ENCODE assay signal across 16 cellular contexts in the genomic region with DNA sequence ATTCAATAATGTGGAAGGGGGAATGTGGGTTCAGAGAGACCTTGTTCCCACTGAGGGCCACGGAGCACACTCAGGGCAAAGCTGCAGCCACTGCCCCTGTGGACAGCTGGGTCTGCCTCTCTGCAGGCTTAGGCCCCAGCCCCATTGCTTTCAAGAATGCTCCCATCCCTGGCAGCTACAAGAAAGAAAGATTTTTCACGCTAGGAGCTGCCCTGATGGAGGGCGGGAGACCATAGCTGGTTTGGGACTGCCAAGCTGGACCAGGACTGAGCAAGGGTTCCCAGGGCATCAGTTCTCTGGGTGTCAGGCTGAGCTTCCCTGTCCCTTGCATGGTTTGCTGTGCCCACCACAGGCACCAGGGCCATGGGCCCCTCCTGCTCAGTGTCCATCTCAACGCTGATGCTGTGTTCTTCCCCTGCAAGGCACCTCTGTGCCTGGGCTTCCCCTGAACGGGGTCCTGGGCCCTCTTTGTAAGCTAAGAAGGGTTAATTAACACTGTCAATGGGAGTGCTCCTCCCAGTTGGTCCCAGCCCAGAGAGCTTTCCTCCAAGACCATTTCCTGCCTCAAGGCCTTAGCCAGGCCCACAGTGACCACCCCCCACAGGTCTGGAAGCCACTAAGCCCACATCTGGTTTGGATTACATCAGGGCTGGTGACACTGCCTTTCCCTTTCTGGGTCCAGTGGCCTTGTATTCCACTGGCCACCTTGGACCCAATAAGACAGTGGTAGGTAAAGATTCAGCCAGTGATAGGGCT. TPM values are rescaled to one million over a fixed set of nuclear protein-coding genes. Genes with fewer than 3 reads are reported as not detected.
DNase-seq lines count a peak whose midpoint lies in the region; ATAC-seq and TF ChIP-seq lines count a peak whose summit lies in the region.
"Had no signal": no experiment of that assay in that cellular context is flagged by ENCODE, and none has a peak within 500 bp of the region (broad histone marks: within the 10 kb centered on the region; RNA-seq: fewer than 3 reads in every experiment).

No MANE protein-coding gene starts in this region.

- POLR2A ChIA-PET in HEK293 (lab: Yijun Ruan, JAX) = interaction anchor here (0.5 to 1.0 kb wide), 4 partner anchors 9 to 1580 kb away, joined by 3 to 7 read pairs (median 4); no protein-coding TSS in a partner anchor

- no peaks in the 10 kb centered on the region for H3K9me3 ChIP-seq in HEK293 (ENCODE audit: control insufficient read depth, insufficient read depth, low read depth, low read length)
- H3K9me3 ChIP-seq in SJSA1 (replicated peaks) = no peaks in the 10 kb centered on the region
- no peaks in the 10 kb centered on the region for H3K9me3 ChIP-seq in right atrium auricular region
- H3K9me3 ChIP-seq: Peyer's patch, thyroid gland had no signal

- no peaks in the 10 kb centered on the region for H3K36me3 ChIP-seq in ACC112 (ENCODE audit: insufficient read depth, low read length)
- H3K36me3 ChIP-seq in HEK293 (ENCODE audit: control insufficient read depth in 2 of 2, insufficient read depth in 1 of 2, low read length in 2 of 2) = no peaks in the 10 kb centered on the region
- no peaks in the 10 kb centered on the region for H3K36me3 ChIP-seq in SJSA1
- no peaks in the 10 kb centered on the region for H3K36me3 ChIP-seq in right atrium auricular region
- H3K36me3 ChIP-seq: Peyer's patch, thyroid gland had no signal

- H3K27ac ChIP-seq in ACC112 (ENCODE audit: low read depth, low read length) (peak overlapping the region; percentile 34; the same call in 1 of the 2 replicates), HEK293 (ENCODE audit: extremely low read depth, low read depth, low read length) (no peak overlapping the region), SJSA1 (peak overlapping the region; percentile 10), right atrium auricular region (peak overlapping the region; percentile 33 to 61)
- H3K27ac ChIP-seq: Peyer's patch, thyroid gland had no signal

- H2AFZ ChIP-seq in ACC112 (ENCODE audit: low read length, unreplicated experiment) = no peak overlapping the region

- H3K4me1 ChIP-seq in ACC112 (ENCODE audit: control insufficient read depth, insufficient read depth, low read length, unreplicated experiment) = peaks cover 50% of the 10 kb centered on the region
- H3K4me1 ChIP-seq in HEK293 (ENCODE audit: control insufficient read depth, insufficient read depth, low read length) = no peaks in the 10 kb centered on the region
- peaks cover 98% of the 10 kb centered on the region for H3K4me1 ChIP-seq in SJSA1 (replicated peaks)
- H3K4me1 ChIP-seq in right atrium auricular region = peaks cover 0 to 56% of the 10 kb centered on the region in 2 donors

- peak overlapping the region; percentile 15; the same call in 1 of the 2 replicates for H3K4me3 ChIP-seq in ACC112 (ENCODE audit: low read depth, low read length)
- no peak overlapping the region for H3K4me3 ChIP-seq in HEK293 (ENCODE audit: low read depth, low read length)
- H3K4me3 ChIP-seq in SJSA1 = no peak overlapping the region
- H3K4me3 ChIP-seq in right atrium auricular region = no peak overlapping the region
- H3K4me3 ChIP-seq: GM12878, Peyer's patch, thyroid gland had no signal

- no peaks in the 10 kb centered on the region for H3K79me2 ChIP-seq in ACC112 (ENCODE audit: control insufficient read depth, insufficient read depth, low read length, unreplicated experiment)

- ATAC-seq in HG02840 (IDR thresholded peaks at IDR 0.05; ENCODE audit: low FRiP score, unreplicated experiment) = no peak
- ATAC-seq in GM19397 (IDR thresholded peaks at IDR 0.05; ENCODE audit: unreplicated experiment) = no peak

- DNase-seq in SJSA1 (ENCODE audit: low read depth in 1 of 2, low spot score in 2 of 2) (peak; percentile 64 to 73), right atrium auricular region (ENCODE audit: low spot score) (no peak), D341Med (ENCODE audit: low spot score) (no peak), GM03348 (ENCODE audit: low spot score) (no peak)
- DNase-seq: activated CD4-positive, alpha-beta T cell treated with anti-CD3 and anti-CD28 coated beads, Interleukin-2, amount 50 U/mL, for 1 hour; effector CD4-positive, alpha-beta T cell; NCI-H510A treated with DMSO at 0.1 percent for 48 hours had no signal

- CTCF ChIA-PET in HEK293 (lab: Yijun Ruan, JAX) = interaction anchor here (0.6 to 8.4 kb wide), 8 partner anchors 10 to 194 kb away, joined by 3 to 87 read pairs (median 6); partner anchors contain the start of gene FOXS1

- H3K27me3 ChIP-seq in ACC112 (ENCODE audit: insufficient read depth, low read length) (no peaks in the 10 kb centered on the region), SJSA1 (replicated peaks) (no peaks in the 10 kb centered on the region), right atrium auricular region (no peaks in the 10 kb centered on the region)
- H3K27me3 ChIP-seq: Peyer's patch, thyroid gland had no signal

- TF ChIP-seq CTCF in HEK293 (tag by site-specific recombination; IDR thresholded peaks at IDR 0.05) (no peak), right atrium auricular region (IDR thresholded peaks at IDR 0.05) (no peak)

TF ChIP-seq in HEK293, 187 proteins besides CTCF, POLR2A, EP300 and RAD21:
- TF ChIP-seq GLIS1 (tag by site-specific recombination; IDR thresholded peaks at IDR 0.05) = peak; percentile 86
- no peak for TF ChIP-seq ZNF184 (tag by site-specific recombination; IDR thresholded peaks at IDR 0.05)

RNA-seq across cellular contexts. Expression of gene FOXS1, which starts 8.4 kb away (rescaled TPM):
- total RNA-seq in SJSA1 (2014; rRNA removed; shearing (Covaris generic)) = 0.25 and 1.5 TPM in 2 replicates
- 1 to 10 TPM; 1.9 to 4.2 TPM for total RNA-seq in right atrium auricular region
- total RNA-seq: GM12878, Peyer's patch had no signal

RNA-seq across cellular contexts. Expression of gene MYLK2, which starts 17.9 kb away (rescaled TPM):
- 0.82 and 1.0 TPM in 2 replicates for total RNA-seq in SJSA1 (2014; rRNA removed; shearing (Covaris generic))
- total RNA-seq in right atrium auricular region = under 1 TPM in 1 of 2 donors, not detected in 1; 0.12 TPM
- total RNA-seq: mucosa of gallbladder, posterior vena cava had no signal

RNA-seq across cellular contexts. Expression of gene DUSP15, which starts 33.3 kb away (rescaled TPM):
- total RNA-seq in SJSA1 (2014; rRNA removed; shearing (Covaris generic)) = 1.5 and 3.4 TPM in 2 replicates
- 10 to 100 TPM in 1 of 2 donors, 1 to 10 TPM in 1; 8.8 to 11.6 TPM for total RNA-seq in right atrium auricular region

RNA-seq across cellular contexts. Expression of gene TTLL9, which starts 33.4 kb away (rescaled TPM):
- total RNA-seq in SJSA1 (2014; rRNA removed; shearing (Covaris generic)) = not detected in 2 replicates
- not detected for total RNA-seq in right atrium auricular region

Comparison
In these comparisons a context has a peak if more than half of its experiments do, and no peak if none do; other contexts are left out.
1. DNase-seq: peak in SJSA1 (2 of 2); none in right atrium auricular region (single experiment), D341Med (single experiment) and GM03348 (single experiment).